ENCODE assay signal across 1 cellular context in genomic region chr17:81885869-81886548, GRCh38.
TF ChIP-seq lines count a peak whose summit lies in the region.

No MANE protein-coding gene starts in this region.

TF ChIP-seq in H1, 55 proteins besides CTCF, POLR2A, EP300 and RAD21:
- TF ChIP-seq POLR2AphosphoS5 (IDR thresholded peaks at IDR 0.05; ENCODE audit: low read depth, low read length), result peak; percentile 14
- no peak for TF ChIP-seq TEAD4 (IDR thresholded peaks at IDR 0.05; ENCODE audit: low read depth, low read length)
